8 cellular contexts compared by ENCODE assay signal in genomic region chr14:23568021-23568599, GRCh38. TPM values are rescaled to one million over a fixed set of nuclear protein-coding genes. Genes with fewer than 3 reads are reported as not detected.
DNase-seq lines count a peak whose midpoint lies in the region; ATAC-seq and TF ChIP-seq lines count a peak whose summit lies in the region.

No MANE protein-coding gene starts in this region.

- H3K4me3 Mint-ChIP-seq in T-helper 2 cell treated with Interferon-gamma antibody and Interleukin-4, amounts not matched to agents 5 μg/mL and 100 μg/mL, for 36 hours = peak overlapping the region; percentile 100
- peak overlapping the region; percentile 94 for H3K4me3 Mint-ChIP-seq in activated CD8-positive, alpha-beta T cell treated with anti-CD3 and anti-CD28 coated beads for 36 hours

- peaks cover 30% of the 10 kb centered on the region for H3K36me3 Mint-ChIP-seq in T-helper 2 cell treated with Interferon-gamma antibody and Interleukin-4, amounts not matched to agents 5 μg/mL and 100 μg/mL, for 36 hours (ENCODE audit: low read depth)
- peaks cover 20% of the 10 kb centered on the region for H3K36me3 Mint-ChIP-seq in activated CD8-positive, alpha-beta T cell treated with anti-CD3 and anti-CD28 coated beads for 36 hours (ENCODE audit: low read depth)

- peaks cover 4% of the 10 kb centered on the region for H3K36me3 ChIP-seq in iPS-18a (ENCODE audit: control insufficient read depth, low read depth, low read length)

- POLR2A ChIA-PET in activated CD8-positive, alpha-beta T cell treated with anti-CD3 and anti-CD28 coated beads for 36 hours (lab: Charles Lee) = interaction anchor here (1.1 to 1.3 kb wide), 2 partner anchors 18 to 90 kb away, joined by 3 read pairs; no protein-coding TSS in a partner anchor

- H3K4me1 ChIP-seq in iPS-18a (ENCODE audit: control insufficient read depth, low read depth, low read length) = peaks cover 15% of the 10 kb centered on the region

- CTCF ChIA-PET in activated CD8-positive, alpha-beta T cell treated with anti-CD3 and anti-CD28 coated beads for 36 hours (lab: Charles Lee) = interaction anchor here (0.7 to 5.5 kb wide), 9 partner anchors 10 to 188 kb away, joined by 3 to 51 read pairs (median 5); partner anchors contain the start of gene THTPA

- no peak for TF ChIP-seq CTCF in activated CD8-positive, alpha-beta T cell treated with anti-CD3 and anti-CD28 coated beads for 36 hours (IDR thresholded peaks at IDR 0.05)

- H3K9me3 ChIP-seq in iPS-18a (ENCODE audit: control insufficient read depth, low read depth, low read length) = no peaks in the 10 kb centered on the region

- no peak for DNase-seq in T-helper 2 cell treated with Interferon-gamma antibody and Interleukin-4, amounts not matched to agents 5 μg/mL and 100 μg/mL, for 36 hours (ENCODE audit: low spot score)
- DNase-seq in T-helper 2 cell (no peak), substantia nigra (lab: John Stamatoyannopoulos, UW) (no peak)
- no peak for DNase-seq in activated CD8-positive, alpha-beta T cell treated with anti-CD3 and anti-CD28 coated beads for 36 hours
- no peak for DNase-seq in activated CD8-positive, alpha-beta memory T cell treated with anti-CD3 and anti-CD28 coated beads, Interleukin-2, amount 50 U/mL, for 48 hours

- peak overlapping the region; percentile 99 for H3K27ac Mint-ChIP-seq in T-helper 2 cell treated with Interferon-gamma antibody and Interleukin-4, amounts not matched to agents 5 μg/mL and 100 μg/mL, for 36 hours
- H3K27ac Mint-ChIP-seq in activated CD8-positive, alpha-beta T cell treated with anti-CD3 and anti-CD28 coated beads for 36 hours = peak overlapping the region; percentile 99

- intact Hi-C loops in activated CD8-positive, alpha-beta T cell treated with anti-CD3 and anti-CD28 coated beads for 36 hours (cut with micrococcal nuclease) = no loop called here

- H3K4me3 ChIP-seq in iPS-18a (ENCODE audit: low read length) = peak overlapping the region; percentile 85

- no peaks in the 10 kb centered on the region for H3K9me3 Mint-ChIP-seq in T-helper 2 cell treated with Interferon-gamma antibody and Interleukin-4, amounts not matched to agents 5 μg/mL and 100 μg/mL, for 36 hours
- no peaks in the 10 kb centered on the region for H3K9me3 Mint-ChIP-seq in activated CD8-positive, alpha-beta T cell treated with anti-CD3 and anti-CD28 coated beads for 36 hours

- no peaks in the 10 kb centered on the region for H3K27me3 ChIP-seq in iPS-18a (ENCODE audit: control insufficient read depth, insufficient read depth, low read length)

- H3K27ac ChIP-seq in iPS-18a (ENCODE audit: low read length) = no peak overlapping the region
- peak overlapping the region; percentile 87 for H3K27ac ChIP-seq in substantia nigra (ENCODE audit: low read depth, low read length, poor library complexity, severe bottlenecking)

- no peak overlapping the region for H3K9ac ChIP-seq in iPS-18a (ENCODE audit: low read length)

- H3K27me3 Mint-ChIP-seq in T-helper 2 cell treated with Interferon-gamma antibody and Interleukin-4, amounts not matched to agents 5 μg/mL and 100 μg/mL, for 36 hours (ENCODE audit: low read depth) = peaks cover 3% of the 10 kb centered on the region
- peaks cover 10% of the 10 kb centered on the region for H3K27me3 Mint-ChIP-seq in activated CD8-positive, alpha-beta T cell treated with anti-CD3 and anti-CD28 coated beads for 36 hours

- peaks cover 32% of the 10 kb centered on the region for H3K4me1 Mint-ChIP-seq in T-helper 2 cell treated with Interferon-gamma antibody and Interleukin-4, amounts not matched to agents 5 μg/mL and 100 μg/mL, for 36 hours (ENCODE audit: low read depth)
- peaks cover 19% of the 10 kb centered on the region for H3K4me1 Mint-ChIP-seq in activated CD8-positive, alpha-beta T cell treated with anti-CD3 and anti-CD28 coated beads for 36 hours (ENCODE audit: low read depth)

- ATAC-seq in activated CD8-positive, alpha-beta T cell treated with anti-CD3 and anti-CD28 coated beads for 36 hours = no peak
- ATAC-seq in HG02884 (IDR thresholded peaks at IDR 0.05; ENCODE audit: unreplicated experiment) = no peak
- no peak for ATAC-seq in HG03175 (IDR thresholded peaks at IDR 0.05; ENCODE audit: unreplicated experiment)

RNA-seq across cellular contexts. Expression of gene AP1G2, which starts 0.5 kb away (rescaled TPM):
- 100 to 1,000 TPM; 146 to 155 TPM for total RNA-seq in activated CD8-positive, alpha-beta T cell treated with anti-CD3 and anti-CD28 coated beads for 36 hours

RNA-seq across cellular contexts. Expression of gene JPH4, which starts 10.5 kb away (rescaled TPM):
- under 1 TPM; 0.25 to 0.51 TPM for total RNA-seq in activated CD8-positive, alpha-beta T cell treated with anti-CD3 and anti-CD28 coated beads for 36 hours

RNA-seq across cellular contexts. Expression of gene THTPA, which starts 12.0 kb away (rescaled TPM):
- 1 to 10 TPM; 5.1 to 7.6 TPM for total RNA-seq in activated CD8-positive, alpha-beta T cell treated with anti-CD3 and anti-CD28 coated beads for 36 hours

RNA-seq across cellular contexts. Expression of gene ZFHX2, which starts 16.5 kb away (rescaled TPM):
- total RNA-seq in activated CD8-positive, alpha-beta T cell treated with anti-CD3 and anti-CD28 coated beads for 36 hours = 1 to 10 TPM in 1 of 2 experiments, under 1 TPM in 1; 0.78 to 1.0 TPM
